33 cellular contexts compared by ENCODE assay signal in genomic region chr2:1581965-1582625, GRCh38.
DNase-seq lines count a peak whose midpoint lies in the region; FAIRE-seq and TF ChIP-seq lines count a peak whose summit lies in the region.
"Had no signal": no experiment of that assay in that cellular context is flagged by ENCODE, and none has a peak within 500 bp of the region (broad histone marks: within the 10 kb centered on the region; RNA-seq: fewer than 3 reads in every experiment).

No MANE protein-coding gene starts in this region.

- H3K27ac Mint-ChIP-seq in nephron progenitor cell = no peak overlapping the region
- H3K27ac Mint-ChIP-seq: activated naive CD4-positive, alpha-beta T cell treated with anti-CD3 and anti-CD28 coated beads, Interleukin-2, amount 50 U/mL, for 24 hours; activated T-helper 17 cell treated with anti-CD3 and anti-CD28 coated beads, Interleukin-2, amount 50 U/mL, for 72 hours; effector memory CD8-positive, alpha-beta T cell; immature natural killer cell; naive thymus-derived CD4-positive, alpha-beta T cell; stimulated activated effector memory CD8-positive, alpha-beta T cell treated with anti-CD3 and anti-CD28 coated beads, Interleukin-12 subunit alpha, Interleukin-12 subunit beta, amount 100 ng/mL, for 72 hours; T-helper 1 cell treated with Interleukin-12 subunit alpha and Interleukin-12 subunit beta and Interleukin-4 antibody, amounts not matched to agents 30 μg/mL and 1 μg/mL, for 36 hours; type B pancreatic cell had no signal

- POLR2A ChIA-PET in HEK293T (lab: Yijun Ruan, JAX) = no interaction called here

- no peak for FAIRE-seq in bronchial epithelial cell (lab: Jason Lieb, UNC)
- FAIRE-seq: RCC 7860, TTC549 had no signal

- H3K27ac ChIP-seq in GM23248 (no peak overlapping the region), Karpas-422 (ENCODE audit: low read length) (no peak overlapping the region)
- H3K27ac ChIP-seq: cardiac muscle cell, coronary artery, esophagus muscularis mucosa, gastroesophageal sphincter, SK-N-MC had no signal

- H3F3A ChIP-seq in GM23248 (ENCODE audit: insufficient read depth) = no peaks in the 10 kb centered on the region

- H4K20me1 ChIP-seq in GM23248 (ENCODE audit: insufficient read depth) (no peaks in the 10 kb centered on the region), Karpas-422 (ENCODE audit: insufficient read depth, low read depth, low read length) (no peaks in the 10 kb centered on the region)

- DNase-seq in Daoy (ENCODE audit: low read depth) (peak; percentile 39), GM23248 (peak; percentile 70), bronchial epithelial cell (ENCODE audit: low read depth) (peak; percentile 17), nephron progenitor cell (no peak), RKO (ENCODE audit: low spot score) (no peak), HEK293T (ENCODE audit: extremely low spot score) (no peak), Karpas-422 (no peak)
- DNase-seq: activated CD4-positive, alpha-beta T cell treated with anti-CD3 and anti-CD28 coated beads, Interleukin-2, amount 50 U/mL, for 48 hours; C1 segment of cervical spinal cord; DMS53; effector memory CD8-positive, alpha-beta T cell; hypothalamus; immature natural killer cell; IMR-90; midbrain; naive thymus-derived CD4-positive, alpha-beta T cell; NCI-H1092; NCI-H187; NCI-H2171 treated with DMSO at 0.1 percent for 48 hours; NCI-H524; stimulated activated CD4-positive, alpha-beta T cell treated with anti-CD3 and anti-CD28 coated beads, Interleukin-4, amount 100 ng/mL, for 24 hours had no signal

- H3K9me3 Mint-ChIP-seq in nephron progenitor cell = peaks cover 9% of the 10 kb centered on the region
- H3K9me3 Mint-ChIP-seq: activated naive CD4-positive, alpha-beta T cell treated with anti-CD3 and anti-CD28 coated beads, Interleukin-2, amount 50 U/mL, for 24 hours; activated T-helper 17 cell treated with anti-CD3 and anti-CD28 coated beads, Interleukin-2, amount 50 U/mL, for 72 hours; immature natural killer cell; T-helper 1 cell treated with Interleukin-12 subunit alpha and Interleukin-12 subunit beta and Interleukin-4 antibody, amounts not matched to agents 30 μg/mL and 1 μg/mL, for 36 hours; type B pancreatic cell had no signal

- CTCF ChIA-PET in HEK293T (lab: Yijun Ruan, JAX) = no interaction called here

- H3K27me3 ChIP-seq in GM23248 (replicated peaks; ENCODE audit: insufficient read depth) = no peaks in the 10 kb centered on the region
- peaks cover 5% of the 10 kb centered on the region for H3K27me3 ChIP-seq in bronchial epithelial cell (ENCODE audit: control insufficient read depth, insufficient read depth, low read length)
- H3K27me3 ChIP-seq in Karpas-422 (ENCODE audit: low read length) = no peaks in the 10 kb centered on the region
- H3K27me3 ChIP-seq: cardiac muscle cell had no signal

- no peaks in the 10 kb centered on the region for H3K9me3 ChIP-seq in GM23248 (ENCODE audit: low read depth)
- H3K9me3 ChIP-seq in Karpas-422 (ENCODE audit: low read length) = no peaks in the 10 kb centered on the region
- H3K9me3 ChIP-seq: esophagus muscularis mucosa, gastroesophageal sphincter had no signal

- H2AFZ ChIP-seq in GM23248 (peak overlapping the region; percentile 18; the same call in 1 of the 2 replicates), Karpas-422 (ENCODE audit: low read length) (no peak overlapping the region)

- 32 to 39% methylated on average over 10 of the region's 10 CpGs for WGBS in GM23248 (ENCODE audit: low coverage in 1 of 2, low lambda C conversion rate in 2 of 2, missing lambda C conversion rate in 2 of 2), 2 experiments

- H3K79me2 ChIP-seq in GM23248 (ENCODE audit: insufficient read depth) (no peaks in the 10 kb centered on the region), Karpas-422 (ENCODE audit: low read length) (no peaks in the 10 kb centered on the region)

- H3K4me2 ChIP-seq in GM23248 (ENCODE audit: unreplicated experiment) (peak overlapping the region; percentile 16), Karpas-422 (ENCODE audit: low read depth, low read length, poor library complexity, severe bottlenecking) (no peak overlapping the region)

- no peak for TF ChIP-seq CTCF in bronchial epithelial cell (IDR thresholded peaks at IDR 0.05; ENCODE audit: insufficient read depth, low read length, severe bottlenecking)
- no peak for TF ChIP-seq CTCF in nephron progenitor cell (IDR thresholded peaks at IDR 0.05)

- in situ Hi-C loops in GM23248 (cut with MboI) = no loop called here

- H3K4me3 ChIP-seq in GM23248 (no peak overlapping the region), bronchial epithelial cell (ENCODE audit: low read depth, low read length) (no peak overlapping the region), Karpas-422 (ENCODE audit: low read length) (no peak overlapping the region)
- H3K4me3 ChIP-seq: cardiac muscle cell, coronary artery, esophagus muscularis mucosa, gastroesophageal sphincter, SK-N-MC had no signal

- H3K9ac ChIP-seq in GM23248 = no peak overlapping the region
- H3K9ac ChIP-seq in Karpas-422 (ENCODE audit: low read length) = no peak overlapping the region

- H3K36me3 ChIP-seq in GM23248 (ENCODE audit: low read depth) = no peaks in the 10 kb centered on the region
- no peaks in the 10 kb centered on the region for H3K36me3 ChIP-seq in bronchial epithelial cell (ENCODE audit: control insufficient read depth, insufficient read depth, low read length)
- no peaks in the 10 kb centered on the region for H3K36me3 ChIP-seq in Karpas-422 (ENCODE audit: insufficient read depth, low read length)
- H3K36me3 ChIP-seq: cardiac muscle cell, esophagus muscularis mucosa, gastroesophageal sphincter had no signal

- H3K27me3 Mint-ChIP-seq in nephron progenitor cell (ENCODE audit: low read depth, poor library complexity) = peaks cover 3% of the 10 kb centered on the region

- peak overlapping the region; percentile 5 for H3K4me3 Mint-ChIP-seq in nephron progenitor cell
- H3K4me3 Mint-ChIP-seq: activated naive CD4-positive, alpha-beta T cell treated with anti-CD3 and anti-CD28 coated beads, Interleukin-2, amount 50 U/mL, for 24 hours; activated T-helper 17 cell treated with anti-CD3 and anti-CD28 coated beads, Interleukin-2, amount 50 U/mL, for 72 hours; effector memory CD8-positive, alpha-beta T cell; immature natural killer cell; naive thymus-derived CD4-positive, alpha-beta T cell; stimulated activated effector memory CD8-positive, alpha-beta T cell treated with anti-CD3 and anti-CD28 coated beads, Interleukin-12 subunit alpha, Interleukin-12 subunit beta, amount 100 ng/mL, for 72 hours; T-helper 1 cell treated with Interleukin-12 subunit alpha and Interleukin-12 subunit beta and Interleukin-4 antibody, amounts not matched to agents 30 μg/mL and 1 μg/mL, for 36 hours; type B pancreatic cell had no signal

- peaks cover 5% of the 10 kb centered on the region for H3K36me3 Mint-ChIP-seq in nephron progenitor cell (ENCODE audit: low read depth)
- H3K36me3 Mint-ChIP-seq: activated naive CD4-positive, alpha-beta T cell treated with anti-CD3 and anti-CD28 coated beads, Interleukin-2, amount 50 U/mL, for 24 hours; immature natural killer cell; naive thymus-derived CD4-positive, alpha-beta T cell; stimulated activated effector memory CD8-positive, alpha-beta T cell treated with anti-CD3 and anti-CD28 coated beads, Interleukin-12 subunit alpha, Interleukin-12 subunit beta, amount 100 ng/mL, for 72 hours; type B pancreatic cell had no signal

- H3K4me1 ChIP-seq in GM23248 (ENCODE audit: insufficient read depth) (0 out of 2 replicates have a peak, but pooled peaks cover 5% of the 10 kb centered on the region), Karpas-422 (ENCODE audit: low read length) (no peaks in the 10 kb centered on the region)
- H3K4me1 ChIP-seq: esophagus muscularis mucosa, gastroesophageal sphincter had no signal

- peaks cover 26% of the 10 kb centered on the region for H3K4me1 Mint-ChIP-seq in nephron progenitor cell
- H3K4me1 Mint-ChIP-seq: activated T-helper 17 cell treated with anti-CD3 and anti-CD28 coated beads, Interleukin-2, amount 50 U/mL, for 72 hours; immature natural killer cell; stimulated activated effector memory CD8-positive, alpha-beta T cell treated with anti-CD3 and anti-CD28 coated beads, Interleukin-12 subunit alpha, Interleukin-12 subunit beta, amount 100 ng/mL, for 72 hours had no signal

- H3K9me2 ChIP-seq in GM23248 (ENCODE audit: insufficient read depth) (no peaks in the 10 kb centered on the region), Karpas-422 (replicated peaks; ENCODE audit: insufficient read depth, low read length) (no peaks in the 10 kb centered on the region)

TF ChIP-seq in HEK293T, 16 proteins besides CTCF, POLR2A, EP300 and RAD21:
- TF ChIP-seq LEF1 (IDR thresholded peaks at IDR 0.05; ENCODE audit: borderline replicate concordance) (no peak), CTBP1 (IDR thresholded peaks at IDR 0.05; ENCODE audit: borderline replicate concordance) (no peak), SP1 (IDR thresholded peaks at IDR 0.05) (no peak), TARDBP (IDR thresholded peaks at IDR 0.05) (no peak), SUZ12 (IDR thresholded peaks at IDR 0.05) (no peak), L3MBTL2 (conservative IDR thresholded peaks at IDR 0.05) (no peak), FOXM1 (IDR thresholded peaks at IDR 0.05; ENCODE audit: borderline replicate concordance) (no peak), NFRKB (IDR thresholded peaks at IDR 0.05) (no peak), ELF4 (IDR thresholded peaks at IDR 0.05) (no peak), ARNT (IDR thresholded peaks at IDR 0.05) (no peak), HDGF (IDR thresholded peaks at IDR 0.05; ENCODE audit: borderline replicate concordance) (no peak), BHLHE40 (IDR thresholded peaks at IDR 0.05; ENCODE audit: borderline replicate concordance) (no peak), FOXA1 (IDR thresholded peaks at IDR 0.05) (no peak), FOXK2 (IDR thresholded peaks at IDR 0.05) (no peak), ZNF384 (IDR thresholded peaks at IDR 0.05) (no peak)
- TF ChIP-seq, protein P1, sequence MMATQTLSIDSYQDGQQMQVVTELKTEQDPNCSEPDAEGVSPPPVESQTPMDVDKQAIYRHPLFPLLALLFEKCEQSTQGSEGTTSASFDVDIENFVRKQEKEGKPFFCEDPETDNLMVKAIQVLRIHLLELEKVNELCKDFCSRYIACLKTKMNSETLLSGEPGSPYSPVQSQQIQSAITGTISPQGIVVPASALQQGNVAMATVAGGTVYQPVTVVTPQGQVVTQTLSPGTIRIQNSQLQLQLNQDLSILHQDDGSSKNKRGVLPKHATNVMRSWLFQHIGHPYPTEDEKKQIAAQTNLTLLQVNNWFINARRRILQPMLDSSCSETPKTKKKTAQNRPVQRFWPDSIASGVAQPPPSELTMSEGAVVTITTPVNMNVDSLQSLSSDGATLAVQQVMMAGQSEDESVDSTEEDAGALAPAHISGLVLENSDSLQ (IDR thresholded peaks at IDR 0.05) = no peak

Comparison
In these comparisons a context has a peak if more than half of its experiments do, and no peak if none do; other contexts are left out.
1. DNase-seq: peak in Daoy (single experiment), GM23248 (single experiment) and bronchial epithelial cell (single experiment); none in nephron progenitor cell (single experiment), RKO (single experiment), HEK293T (single experiment) and Karpas-422 (single experiment).